1 cellular context compared by ENCODE assay signal in genomic region chr12:44696542-44696941, GRCh38.
TF ChIP-seq lines count a peak whose summit lies in the region.

No MANE protein-coding gene starts in this region.

TF ChIP-seq in SK-N-SH, 30 proteins besides CTCF, POLR2A, EP300 and RAD21 (continued from another document):
- TF ChIP-seq REST (IDR thresholded peaks at IDR 0.05; ENCODE audit: low read depth, low read length) (no peak), GATA2 (CRISPR knock-in tag; IDR thresholded peaks at IDR 0.05) (no peak), NFIC (IDR thresholded peaks at IDR 0.05; ENCODE audit: borderline replicate concordance) (no peak), FOSL2 (IDR thresholded peaks at IDR 0.05; ENCODE audit: borderline replicate concordance, low read depth) (no peak), NRF1 (IDR thresholded peaks at IDR 0.05; ENCODE audit: low read depth, low read length) (no peak), SIN3A (IDR thresholded peaks at IDR 0.05; ENCODE audit: borderline replicate concordance, low read depth, low read length) (no peak), ZBTB33 (IDR thresholded peaks at IDR 0.05; ENCODE audit: borderline replicate concordance, low read depth) (no peak), ELF1 (IDR thresholded peaks at IDR 0.05) (no peak), YY1 (IDR thresholded peaks at IDR 0.05; ENCODE audit: low read depth) (no peak), USF1 (IDR thresholded peaks at IDR 0.05; ENCODE audit: borderline replicate concordance, low read depth) (no peak), POLR2AphosphoS5 (IDR thresholded peaks at IDR 0.05; ENCODE audit: low read depth, low read length) (no peak), USF2 (IDR thresholded peaks at IDR 0.05; ENCODE audit: borderline replicate concordance, low read depth, low read length) (no peak), RCOR1 (IDR thresholded peaks at IDR 0.05; ENCODE audit: low read length) (no peak), GABPA (IDR thresholded peaks at IDR 0.05; ENCODE audit: low read depth) (no peak)
